Comparison of ENCODE assay signal across 12 cellular contexts in the genomic region with DNA sequence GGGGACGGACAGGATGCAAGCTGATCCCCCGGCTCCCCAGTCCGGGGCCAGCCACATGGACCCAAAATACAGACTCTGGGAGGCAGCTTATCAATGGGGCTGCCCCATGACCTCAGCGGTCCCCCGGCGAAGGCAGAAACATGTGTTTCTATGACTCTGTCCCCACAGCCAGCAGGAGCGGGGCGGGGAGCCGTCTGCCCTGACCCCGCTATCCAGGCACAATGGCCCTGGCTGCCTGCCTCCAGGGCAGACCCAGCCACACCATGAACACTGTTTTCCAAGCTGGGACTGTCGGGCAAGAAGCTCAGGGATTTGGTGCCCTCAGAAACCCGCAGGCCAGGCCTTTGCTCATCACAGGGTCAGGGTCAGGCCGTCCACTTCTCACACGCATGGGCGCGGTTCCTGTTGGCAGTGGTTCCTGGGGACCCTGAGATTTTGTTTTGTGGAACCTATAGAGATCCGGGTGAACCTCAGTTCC.
DNase-seq lines count a peak whose midpoint lies in the region; ATAC-seq and TF ChIP-seq lines count a peak whose summit lies in the region.
"Had no signal": no experiment of that assay in that cellular context is flagged by ENCODE, and none has a peak within 500 bp of the region (broad histone marks: within the 10 kb centered on the region; RNA-seq: fewer than 3 reads in every experiment).

No MANE protein-coding gene starts in this region.

- peaks cover 56% of the 10 kb centered on the region for H4K20me1 ChIP-seq in osteoblast (ENCODE audit: insufficient read depth, low read length)

- no peak overlapping the region for H2AFZ ChIP-seq in osteoblast (ENCODE audit: low read length)

- H3K9ac ChIP-seq in adipocyte (ENCODE audit: low read length) = peak overlapping the region; percentile 74

- H3K4me3 ChIP-seq in adipocyte (ENCODE audit: low read length) (no peak overlapping the region), osteoblast (ENCODE audit: insufficient read depth, low read length) (no peak overlapping the region), transverse colon (no peak overlapping the region)
- H3K4me3 ChIP-seq: SK-N-MC had no signal

- DNase-seq in adipocyte (ENCODE audit: low read depth) (no peak), head of caudate nucleus (peak in 39 of 42 donors; percentile 40 to 89 (median 67)), osteoblast (ENCODE audit: insufficient read length, low spot score, missing footprints) (no peak), transverse colon (no peak), GM03348 (ENCODE audit: low spot score) (no peak), NOMO-1 treated with DMSO at 0.1 percent for 48 hours (lab: John Stamatoyannopoulos, UW; ENCODE audit: unreplicated experiment) (no peak)
- DNase-seq: activated CD8-positive, alpha-beta T cell treated with anti-CD3 and anti-CD28 coated beads for 36 hours; activated naive CD8-positive, alpha-beta T cell treated with anti-CD3 and anti-CD28 coated beads, Interleukin-2, amount 10 ng/mL, durations not matched to agents 7 days and 5 days; stimulated activated naive CD8-positive, alpha-beta T cell treated with anti-CD3 and anti-CD28 coated beads, Interleukin-15, amount 100 ng/mL, for 72 hours had no signal

- in situ Hi-C loops in transverse colon (cut with MboI; ENCODE audit: low pct_ligation_motif_present in 1 of 4, low pct_unique_long_range_greater_than_20kb in 1 of 4, low sequenced_read_pairs in 3 of 4) = loop anchor here in 1 of 4 donors (25.0 kb wide), 1 partner anchor 392 kb away; no protein-coding TSS in a partner anchor

- H3K79me2 ChIP-seq in osteoblast (ENCODE audit: insufficient read depth, low read length) = peaks cover 76% of the 10 kb centered on the region

- 52% methylated on average over 17 of the region's 17 CpGs; no CpG with 5 or more reads in 1 of the 2 donors for WGBS in transverse colon (ENCODE audit: low coverage in 1 of 2), 2 donors

- H3K4me2 ChIP-seq in osteoblast (ENCODE audit: insufficient read depth, low read length) = no peak overlapping the region

- no peak for TF ChIP-seq CTCF in osteoblast (IDR thresholded peaks at IDR 0.05; ENCODE audit: extremely low read depth, low read depth, low read length)
- TF ChIP-seq CTCF in transverse colon (IDR thresholded peaks at IDR 0.05) = no peak

- TF ChIP-seq POLR2A in transverse colon (IDR thresholded peaks at IDR 0.05) = no peak

- ATAC-seq in HG03442 (IDR thresholded peaks at IDR 0.05; ENCODE audit: unreplicated experiment) = no peak
- no peak for ATAC-seq in GM21390 (IDR thresholded peaks at IDR 0.05; ENCODE audit: unreplicated experiment)
- ATAC-seq: activated CD8-positive, alpha-beta T cell treated with anti-CD3 and anti-CD28 coated beads for 36 hours had no signal

- intact Hi-C loops in head of caudate nucleus (cut with DNase I) (no loop called here), transverse colon (cut with DNase I; ENCODE audit: low total_unique reads) (loop anchor here (10.0 kb wide), 1 partner anchor 145 kb away; no protein-coding TSS in a partner anchor)

- no peak for TF ChIP-seq EP300 in transverse colon (IDR thresholded peaks at IDR 0.05; ENCODE audit: low read depth)

- peaks cover 34% of the 10 kb centered on the region for H3K4me1 ChIP-seq in adipocyte (ENCODE audit: control insufficient read depth, insufficient read depth, low read length)
- H3K4me1 ChIP-seq in osteoblast (ENCODE audit: insufficient read depth, low read length) = peaks cover 26% of the 10 kb centered on the region
- H3K4me1 ChIP-seq in transverse colon = peaks cover 34 to 40% (median 38%) of the 10 kb centered on the region in 4 donors

- H3K36me3 ChIP-seq in adipocyte (ENCODE audit: control insufficient read depth, insufficient read depth, low read length, severe bottlenecking) (peaks cover 62% of the 10 kb centered on the region), osteoblast (ENCODE audit: insufficient read depth, low read length) (peaks cover 71% of the 10 kb centered on the region), transverse colon (peaks cover 0 to 10% (median 0%) of the 10 kb centered on the region in 4 donors)

- H3K27me3 ChIP-seq in adipocyte (replicated peaks; ENCODE audit: control insufficient read depth, insufficient read depth, low read length) = no peaks in the 10 kb centered on the region
- no peaks in the 10 kb centered on the region for H3K27me3 ChIP-seq in osteoblast (ENCODE audit: insufficient read depth, low read length)
- H3K27me3 ChIP-seq in transverse colon = no peaks in the 10 kb centered on the region

- H3K27ac ChIP-seq in osteoblast (ENCODE audit: low read depth, low read length) = peak overlapping the region; percentile 84
- peak overlapping the region; percentile 84 to 91 (median 89) for H3K27ac ChIP-seq in transverse colon
- H3K27ac ChIP-seq: SK-N-MC had no signal

- H3K9me3 ChIP-seq in adipocyte (ENCODE audit: control insufficient read depth, low read length) (no peaks in the 10 kb centered on the region), osteoblast (ENCODE audit: low read depth, low read length) (no peaks in the 10 kb centered on the region), transverse colon (no peaks in the 10 kb centered on the region)

Comparison
In these comparisons a context has a peak if more than half of its experiments do, and no peak if none do; other contexts are left out.
1. DNase-seq: peak in head of caudate nucleus (39 of 42); none in adipocyte (single experiment), osteoblast (single experiment), transverse colon (single experiment), GM03348 (single experiment) and NOMO-1 treated with DMSO at 0.1 percent for 48 hours (single experiment).